ENCODE assay signal across 28 cellular contexts in the genomic region with DNA sequence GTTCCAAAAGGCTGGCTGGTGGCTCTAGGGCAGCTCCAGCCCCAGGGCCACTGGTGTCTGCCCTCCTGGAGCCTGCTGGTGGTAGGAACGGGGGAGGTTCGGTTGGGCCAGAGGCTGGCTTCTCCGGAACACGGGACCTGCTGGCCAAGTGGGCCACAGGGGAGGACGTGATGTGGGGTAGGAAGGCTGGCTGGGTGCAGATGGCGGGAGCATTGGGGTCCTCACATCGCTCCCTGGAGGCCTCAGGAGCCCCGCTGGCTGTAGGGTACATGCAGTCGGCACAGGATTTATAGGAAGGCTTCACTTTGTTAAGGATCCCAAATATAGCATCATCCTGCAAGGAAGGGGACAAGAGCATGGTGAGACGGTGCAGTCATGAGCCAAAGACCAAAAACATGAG. TPM values are rescaled to one million over a fixed set of nuclear protein-coding genes. Genes with fewer than 3 reads are reported as not detected.
DNase-seq lines count a peak whose midpoint lies in the region; ATAC-seq and TF ChIP-seq lines count a peak whose summit lies in the region.
"Had no signal": no experiment of that assay in that cellular context is flagged by ENCODE, and none has a peak within 500 bp of the region (broad histone marks: within the 10 kb centered on the region; RNA-seq: fewer than 3 reads in every experiment).

No MANE protein-coding gene starts in this region.

- intact Hi-C loops in left ventricle myocardium superior (cut with micrococcal nuclease) (no loop called here), cardiac septum (cut with DNase I) (loop anchor here (5.0 kb wide), 1 partner anchor 97 kb away; no protein-coding TSS in a partner anchor), esophagus muscularis mucosa (cut with DNase I) (no loop called here), uterus (cut with DNase I; ENCODE audit: low total_unique reads) (no loop called here), PC-3 (cut with micrococcal nuclease) (no loop called here)

- peak overlapping the region; percentile 72 to 83 (median 77) for H3K27ac ChIP-seq in esophagus muscularis mucosa (replicated peaks in 1 of 4)
- peak overlapping the region; percentile 59 for H3K27ac ChIP-seq in rectal smooth muscle tissue (ENCODE audit: low read depth, low read length)
- H3K27ac ChIP-seq in uterus = peak overlapping the region; percentile 60 to 64
- no peak overlapping the region for H3K27ac ChIP-seq in PC-3 (ENCODE audit: low read length)
- H3K27ac ChIP-seq: body of pancreas, epithelial cell of prostate, ovary, upper lobe of right lung had no signal

- H4K20me1 ChIP-seq in PC-3 (ENCODE audit: low read length) = peaks cover 3% of the 10 kb centered on the region; the same call in 1 of the 2 replicates

- H3K9ac ChIP-seq in rectal smooth muscle tissue (ENCODE audit: low read length) (no peak overlapping the region), PC-3 (ENCODE audit: low read length) (no peak overlapping the region)

- no peak for ATAC-seq in left ventricle myocardium superior
- no peak for ATAC-seq in PC-3
- ATAC-seq: activated CD4-positive, alpha-beta T cell treated with anti-CD3 and anti-CD28 coated beads for 36 hours; activated CD8-positive, alpha-beta T cell treated with anti-CD3 and anti-CD28 coated beads for 36 hours; body of pancreas; naive thymus-derived CD8-positive, alpha-beta T cell; upper lobe of right lung had no signal

- TF ChIP-seq CTCF in esophagus muscularis mucosa (IDR thresholded peaks at IDR 0.05) (no peak), uterus (IDR thresholded peaks at IDR 0.05) (no peak), PC-3 (conservative IDR thresholded peaks at IDR 0.05; ENCODE audit: low read depth, low read length) (no peak)

- 84% methylated on average over 6 of the region's 10 CpGs for WGBS in esophagus muscularis mucosa

- no peak overlapping the region for H3K4me3 ChIP-seq in esophagus muscularis mucosa
- no peak overlapping the region for H3K4me3 ChIP-seq in rectal smooth muscle tissue (ENCODE audit: low read length)
- H3K4me3 ChIP-seq in uterus = no peak overlapping the region
- no peak overlapping the region for H3K4me3 ChIP-seq in PC-3 (ENCODE audit: low read length)
- H3K4me3 ChIP-seq: body of pancreas, ovary, upper lobe of right lung had no signal

- no peaks in the 10 kb centered on the region for H3K79me2 ChIP-seq in PC-3 (ENCODE audit: low read length)

- DNase-seq in left ventricle myocardium superior (peak; percentile 27), cardiac septum (ENCODE audit: low spot score) (no peak), esophagus muscularis mucosa (ENCODE audit: extremely low spot score) (no peak), uterus (no peak), AG08396 (ENCODE audit: low spot score) (no peak), PC-3 (no peak)
- DNase-seq in stimulated activated CD4-positive, alpha-beta T cell treated with anti-CD3 and anti-CD28 coated beads, Interleukin-1b, Interleukin-23, amount 100 ng/mL, for 48 hours = no peak
- DNase-seq: activated CD4-positive, alpha-beta T cell treated with anti-CD3 and anti-CD28 coated beads for 36 hours; activated CD8-positive, alpha-beta T cell treated with anti-CD3 and anti-CD28 coated beads for 36 hours; activated naive CD4-positive, alpha-beta T cell treated with anti-CD3 and anti-CD28 coated beads, Interleukin-2, amount 10 ng/mL, durations not matched to agents 7 days and 5 days; AML-193; body of pancreas; CD4-positive, alpha-beta T cell; DMS79 treated with DMSO at 0.1 percent for 48 hours; effector CD8-positive, alpha-beta T cell; GDM1; islet precursor cell; KBM-7; midbrain; naive thymus-derived CD8-positive, alpha-beta T cell; NCI-H1105 treated with DMSO at 0.1 percent for 48 hours; NCI-H2029 treated with DMSO at 0.1 percent for 48 hours; NCI-H526; SIG-M5; upper lobe of right lung had no signal

- no TSS peak for BruUV-seq in PC-3 (replicated peaks; lab: Mats Ljungman, UMichigan)

- peaks cover 14 to 76% (median 65%) of the 10 kb centered on the region in 4 donors for H3K36me3 ChIP-seq in esophagus muscularis mucosa
- H3K36me3 ChIP-seq in rectal smooth muscle tissue (ENCODE audit: control insufficient read depth, insufficient read depth, low read length) = peaks cover 18% of the 10 kb centered on the region
- H3K36me3 ChIP-seq in uterus = no peaks in the 10 kb centered on the region
- peaks cover 44% of the 10 kb centered on the region for H3K36me3 ChIP-seq in PC-3 (ENCODE audit: low read depth, low read length)
- H3K36me3 ChIP-seq: ovary had no signal

- no peak for TF ChIP-seq POLR2A in esophagus muscularis mucosa (IDR thresholded peaks at IDR 0.05; ENCODE audit: low read depth)
- no peak for TF ChIP-seq POLR2A in uterus (IDR thresholded peaks at IDR 0.05)

- POLR2A ChIA-PET in PC-3 (lab: Charles Lee; ENCODE audit: unreplicated experiment) = no interaction called here

- CTCF ChIA-PET in PC-3 (lab: Charles Lee) = no interaction called here

- H3K4me1 ChIP-seq in esophagus muscularis mucosa (peaks cover 55 to 74% (median 67%) of the 10 kb centered on the region in 4 donors), rectal smooth muscle tissue (ENCODE audit: control insufficient read depth, insufficient read depth, low read length) (peaks cover 41% of the 10 kb centered on the region), uterus (no peaks in the 10 kb centered on the region), PC-3 (ENCODE audit: insufficient read depth, low read length) (peaks cover 6% of the 10 kb centered on the region; the same call in 1 of the 2 replicates)

- no peak overlapping the region for H3K4me2 ChIP-seq in PC-3 (ENCODE audit: low read length)

- H3F3A ChIP-seq in PC-3 (ENCODE audit: low read length, unreplicated experiment) = no peaks in the 10 kb centered on the region

- H3K27me3 ChIP-seq in esophagus muscularis mucosa (no peaks in the 10 kb centered on the region), rectal smooth muscle tissue (ENCODE audit: control insufficient read depth, insufficient read depth, low read length) (no peaks in the 10 kb centered on the region), uterus (no peaks in the 10 kb centered on the region), PC-3 (ENCODE audit: low read length) (no peaks in the 10 kb centered on the region)
- H3K27me3 ChIP-seq: body of pancreas, ovary, upper lobe of right lung had no signal

- no peaks in the 10 kb centered on the region for H3K9me3 ChIP-seq in esophagus muscularis mucosa
- no peaks in the 10 kb centered on the region for H3K9me3 ChIP-seq in uterus
- no peaks in the 10 kb centered on the region for H3K9me3 ChIP-seq in PC-3 (ENCODE audit: low read length)
- H3K9me3 ChIP-seq: body of pancreas, ovary, upper lobe of right lung had no signal

- no peaks in the 10 kb centered on the region for H3K9me2 ChIP-seq in PC-3 (replicated peaks; ENCODE audit: low read length)

- no peak for TF ChIP-seq EP300 in esophagus muscularis mucosa (IDR thresholded peaks at IDR 0.05)

- H2AFZ ChIP-seq in PC-3 (ENCODE audit: low read length) = no peak overlapping the region

RNA-seq across cellular contexts. Expression of a gene that starts 57.6 kb away (rescaled TPM):
- total RNA-seq in left ventricle myocardium superior (68.0 TPM), cardiac septum (74.7 TPM), esophagus muscularis mucosa (100 to 1,000 TPM; 221 to 441 (median 315) TPM), uterus (100 to 1,000 TPM; 129 to 357 (median 235) TPM), PC-3 (2014; rRNA removed) (159 and 179 TPM in 2 replicates)
